ENCODE assay signal across 9 cellular contexts in genomic region chr12:101743724-101744472, GRCh38. TPM values are rescaled to one million over a fixed set of nuclear protein-coding genes. Genes with fewer than 3 reads are reported as not detected.
DNase-seq lines count a peak whose midpoint lies in the region; ATAC-seq, FAIRE-seq and TF ChIP-seq lines count a peak whose summit lies in the region.
"Had no signal": no experiment of that assay in that cellular context is flagged by ENCODE, and none has a peak within 500 bp of the region (broad histone marks: within the 10 kb centered on the region; RNA-seq: fewer than 3 reads in every experiment).

No MANE protein-coding gene starts in this region.

- peak in 2 of 3 experiments; percentile 8 to 23; a peak in 2 of 6 replicates for TF ChIP-seq CTCF in GM12878 (IDR thresholded peaks at IDR 0.05 in 2 of 3, conservative IDR thresholded peaks at IDR 0.05 in 1 of 3; ENCODE audit: control insufficient read depth in 2 of 3, extremely low read depth in 1 of 3, insufficient read depth in 1 of 3, low read depth in 3 of 3, low read length in 3 of 3)

- no peaks in the 10 kb centered on the region for H3K27me3 ChIP-seq in CD4-positive, alpha-beta memory T cell (ENCODE audit: insufficient read depth, low read length)
- no peaks in the 10 kb centered on the region for H3K27me3 ChIP-seq in GM12878 (replicated peaks in 1 of 2; ENCODE audit: control insufficient read depth in 2 of 2, insufficient read depth in 2 of 2, low read length in 1 of 2)

- H3K27ac ChIP-seq in CD4-positive, alpha-beta memory T cell (ENCODE audit: low read depth, low read length): no peak overlapping the region
- H3K27ac ChIP-seq in GM12878 (ENCODE audit: control insufficient read depth, insufficient read depth) (peak overlapping the region; percentile 85), caudate nucleus (ENCODE audit: low read depth, low read length) (no peak overlapping the region)

- no peaks in the 10 kb centered on the region for H3K79me2 ChIP-seq in GM12878 (ENCODE audit: control insufficient read depth, insufficient read depth, low read length)

- peak; percentile 78 to 90; a peak in 3 of 4 replicates for TF ChIP-seq EP300 in GM12878 (IDR thresholded peaks at IDR 0.05; ENCODE audit: borderline replicate concordance in 1 of 2, control insufficient read depth in 1 of 2, low read depth in 2 of 2, low read length in 2 of 2)

- peak overlapping the region; percentile 51 for H3K9ac ChIP-seq in GM12878 (ENCODE audit: control insufficient read depth, insufficient read depth, low read length)

- peak overlapping the region in 5 of 7 donors; percentile 15 to 70 (median 58) for H3K27ac Mint-ChIP-seq in CD4-positive, alpha-beta memory T cell

- no peaks in the 10 kb centered on the region for H3K27me3 Mint-ChIP-seq in CD4-positive, alpha-beta memory T cell

- CTCF ChIA-PET in CD4-positive, alpha-beta memory T cell (lab: Charles Lee; ENCODE audit: partially characterized antibody): no interaction called here
- CTCF ChIA-PET in GM12878 (lab: Yijun Ruan, JAX): interaction anchor here (0.6 to 1.1 kb wide), 2 partner anchors 18 to 30 kb away, joined by 3 to 4 read pairs; no protein-coding TSS in a partner anchor

- SMC1A ChIA-PET in GM12878 (lab: Charles Lee; ENCODE audit: uncharacterized antibody, unreplicated experiment): interaction anchor here (0.6 to 1.4 kb wide), 7 partner anchors 10 to 329 kb away, joined by 3 to 5 read pairs (median 4); no protein-coding TSS in a partner anchor

- 0 out of 2 replicates have a peak, but pooled peaks have one; percentile 35 for TF ChIP-seq POLR2A in GM12878 (IDR thresholded peaks at IDR 0.05; ENCODE audit: low read depth, low read length)

- H3K9me3 ChIP-seq in CD4-positive, alpha-beta memory T cell (ENCODE audit: control insufficient read depth in 1 of 2, low read length in 2 of 2): no peaks in the 10 kb centered on the region
- H3K9me3 ChIP-seq in GM12878 (replicated peaks; ENCODE audit: control insufficient read depth, insufficient read depth, low read length): no peaks in the 10 kb centered on the region

- intact Hi-C loops in CD4-positive, alpha-beta memory T cell (cut with micrococcal nuclease): no loop called here
- intact Hi-C loops in GM12878 (cut with micrococcal nuclease; ENCODE audit: unreplicated experiment): no loop called here

- WGBS in GM12878 (ENCODE audit: insufficient coverage, insufficient replicate concordance, low lambda C conversion rate, missing lambda C conversion rate): 19% methylated on average over 10 of the region's 10 CpGs

- H3K9me3 Mint-ChIP-seq in CD4-positive, alpha-beta memory T cell: no peaks in the 10 kb centered on the region

- peaks cover 13% of the 10 kb centered on the region for H3K36me3 ChIP-seq in CD4-positive, alpha-beta memory T cell (ENCODE audit: insufficient read depth, low read length)
- H3K36me3 ChIP-seq in GM12878 (ENCODE audit: control insufficient read depth in 2 of 2, insufficient read depth in 2 of 2, low read length in 1 of 2): peaks cover 2 to 13% of the 10 kb centered on the region in 2 experiments

- TF ChIP-seq RAD21 in GM12878 (IDR thresholded peaks at IDR 0.05; ENCODE audit: insufficient read depth, low read depth, low read length): peak; percentile 56

- H3K4me2 ChIP-seq in GM12878 (ENCODE audit: control insufficient read depth, insufficient read depth): peak overlapping the region; percentile 59

- in situ Hi-C loops in GM12878 (cut with MboI): no loop called here

- H3K4me1 ChIP-seq in CD4-positive, alpha-beta memory T cell (ENCODE audit: insufficient read depth, low read length): no peaks in the 10 kb centered on the region
- H3K4me1 ChIP-seq in GM12878 (ENCODE audit: control insufficient read depth, insufficient read depth, low read length): peaks cover 17% of the 10 kb centered on the region

- peak; percentile 75 for FAIRE-seq in GM12878 (lab: Jason Lieb, UNC)

- H2AFZ ChIP-seq in GM12878 (ENCODE audit: control insufficient read depth, low read depth, low read length): peak overlapping the region; percentile 62

- H3K4me1 Mint-ChIP-seq in CD4-positive, alpha-beta memory T cell: peaks cover 0 to 10% (median 5%) of the 10 kb centered on the region in 4 donors

- no peaks in the 10 kb centered on the region for H4K20me1 ChIP-seq in GM12878 (ENCODE audit: control insufficient read depth, insufficient read depth)

- RAD21 ChIA-PET in GM12878 (lab: Charles Lee; ENCODE audit: unreplicated experiment): interaction anchor here (1.0 to 1.4 kb wide), 4 partner anchors 11 to 109 kb away, joined by 3 to 5 read pairs (median 3); no protein-coding TSS in a partner anchor

- no peak overlapping the region for H3K4me3 Mint-ChIP-seq in CD4-positive, alpha-beta memory T cell

- no peak overlapping the region for H3K4me3 ChIP-seq in CD4-positive, alpha-beta memory T cell (ENCODE audit: low read length in 2 of 2)
- H3K4me3 ChIP-seq in GM12878: no peak overlapping the region

- peak; percentile 86 for ATAC-seq in HG03045 (IDR thresholded peaks at IDR 0.05; ENCODE audit: unreplicated experiment)
- peak; percentile 97 for ATAC-seq in GM12878

- peaks cover 34 to 41% of the 10 kb centered on the region in 2 donors for H3K36me3 Mint-ChIP-seq in CD4-positive, alpha-beta memory T cell

- POLR2A ChIA-PET in CD4-positive, alpha-beta memory T cell (lab: Charles Lee; ENCODE audit: partially characterized antibody): no interaction called here
- POLR2A ChIA-PET in GM12878 (lab: Charles Lee): interaction anchor here (0.5 kb wide), 1 partner anchor 21 kb away, joined by 3 read pairs; no protein-coding TSS in a partner anchor

- TSS peak; percentile 89 for BruUV-seq in GM12878 (replicated peaks; lab: Mats Ljungman, UMichigan)

- DNase-seq in CD4-positive, alpha-beta memory T cell: no peak
- DNase-seq in GM19238 (ENCODE audit: insufficient read length, low spot score): peak; percentile 7
- peak; percentile 67 for DNase-seq in GM12878 (ENCODE audit: low read depth, low spot score)
- DNase-seq in caudate nucleus (lab: John Stamatoyannopoulos, UW): no peak
- DNase-seq in NCI-H2196 treated with DMSO at 0.1 percent for 48 hours (lab: John Stamatoyannopoulos, UW; ENCODE audit: unreplicated experiment): no peak
- DNase-seq in HK-2 (ENCODE audit: unreplicated experiment): no peak
- no peak for DNase-seq in hippocampal formation (lab: John Stamatoyannopoulos, UW)
- DNase-seq: stimulated activated naive CD4-positive, alpha-beta T cell treated with Interleukin-2 at 50 U/mL for 16 hours had no signal

TF ChIP-seq in GM12878, 131 proteins besides CTCF, POLR2A, EP300 and RAD21 (continues in another document):
- TF ChIP-seq RCOR1 (conservative IDR thresholded peaks at IDR 0.05; ENCODE audit: low read depth, low read length) (no peak), PAX8 (IDR thresholded peaks at IDR 0.05) (no peak), NBN (IDR thresholded peaks at IDR 0.05) (peak; percentile 39; the same call in 1 of the 2 replicates), IKZF1 (conservative IDR thresholded peaks at IDR 0.05) (0 out of 2 replicates have a peak, but pooled peaks have one; percentile 20), SMARCA5 (IDR thresholded peaks at IDR 0.05) (no peak), RFX5 (IDR thresholded peaks at IDR 0.05; ENCODE audit: low read depth, low read length) (no peak)

RNA-seq across cellular contexts. Expression of gene SYCP3, which starts 4.6 kb away (rescaled TPM):
- total RNA-seq in CD4-positive, alpha-beta memory T cell: under 1 TPM; 0.23 to 0.28 TPM
- polyA plus RNA-seq in CD4-positive, alpha-beta memory T cell: under 1 TPM in 1 of 2 donors, not detected in 1; 0.15 TPM
- total RNA-seq in GM12878 (2013; cell fraction: nucleolus; rRNA removed): 0.24 and 0.33 TPM in 2 replicates
- total RNA-seq in GM12878 (2014; rRNA removed) (0.17 and 0.54 TPM in 2 replicates), GM12878 (2014; rRNA removed; fragmentation: Illumina TruSeq; extraction: Trizol) (0.32 and 0.45 TPM in 2 replicates), GM12878 (2021) (0.05 and 0.28 TPM in 2 replicates)
- 0.34 TPM for polyA plus RNA-seq in GM12878 (2011; ENCODE audit: low read depth)
- polyA plus RNA-seq in GM12878 (2011; rRNA removed) (0.12 and 0.42 TPM in 2 replicates), GM12878 (2014; fragmentation: Illumina TruSeq; extraction: Trizol) (0.15 TPM in 1 of 2 replicates, not detected in the other), GM12878 (2014; fragmentation: Nextera tagmentation; extraction: Ambion mirVana) (under 1 TPM; 0.55 to 0.58 TPM), GM12878 (2014; rRNA removed) (0.13 and 0.24 TPM in 2 replicates), GM12878 (2016; fragmentation: Nextera tagmentation; extraction: Ambion mirVana) (under 1 TPM; 0.08 to 0.25 TPM)
- 0.03 TPM in 1 of 2 replicates, not detected in the other for polyA plus RNA-seq in GM12878 (2011; cell fraction: cytosol; rRNA removed)
- 0.42 and 0.46 TPM in 2 replicates for polyA plus RNA-seq in GM12878 (2011; cell fraction: nucleus; rRNA removed)
- 0.53 and 0.54 TPM in 2 replicates for polyA plus RNA-seq in GM12878 (2012)
- 0.31 and 0.37 TPM in 2 replicates for polyA minus RNA-seq in GM12878 (2011; rRNA and poly(A)+ RNA removed)
- not detected in 2 replicates for polyA minus RNA-seq in GM12878 (2011; cell fraction: cytosol; rRNA and poly(A)+ RNA removed)
- polyA minus RNA-seq in GM12878 (2011; cell fraction: nucleus; rRNA and poly(A)+ RNA removed): 0.29 and 0.60 TPM in 2 replicates

RNA-seq across cellular contexts. Expression of gene CHPT1, which starts 46.5 kb away (rescaled TPM):
- 10 to 100 TPM; 17.7 to 19.1 TPM for total RNA-seq in CD4-positive, alpha-beta memory T cell
- polyA plus RNA-seq in CD4-positive, alpha-beta memory T cell: 10 to 100 TPM; 12.6 to 24.3 TPM
- 5.9 and 11.6 TPM in 2 replicates for total RNA-seq in GM12878 (2013; cell fraction: nucleolus; rRNA removed)
- total RNA-seq in GM12878 (2014; rRNA removed): 6.8 and 8.4 TPM in 2 replicates
- total RNA-seq in GM12878 (2014; rRNA removed; fragmentation: Illumina TruSeq; extraction: Trizol): 3.6 and 4.1 TPM in 2 replicates
- 5.2 and 5.3 TPM in 2 replicates for total RNA-seq in GM12878 (2021)
- polyA plus RNA-seq in GM12878 (2011; ENCODE audit: low read depth): 4.5 TPM
- 4.3 and 4.9 TPM in 2 replicates for polyA plus RNA-seq in GM12878 (2011; rRNA removed)
- polyA plus RNA-seq in GM12878 (2011; cell fraction: cytosol; rRNA removed): 1.8 and 2.3 TPM in 2 replicates
- polyA plus RNA-seq in GM12878 (2011; cell fraction: nucleus; rRNA removed): 2.6 and 3.1 TPM in 2 replicates
- 8.0 and 10.0 TPM in 2 replicates for polyA plus RNA-seq in GM12878 (2012)
- 2.7 and 3.4 TPM in 2 replicates for polyA plus RNA-seq in GM12878 (2014; fragmentation: Illumina TruSeq; extraction: Trizol)
- polyA plus RNA-seq in GM12878 (2014; fragmentation: Nextera tagmentation; extraction: Ambion mirVana): 1 to 10 TPM in 1 of 2 experiments, under 1 TPM in 1; 0.85 to 1.7 TPM
- 4.3 and 4.5 TPM in 2 replicates for polyA plus RNA-seq in GM12878 (2014; rRNA removed)
- polyA plus RNA-seq in GM12878 (2016; fragmentation: Nextera tagmentation; extraction: Ambion mirVana): 10 to 100 TPM in 1 of 2 experiments, 1 to 10 TPM in 1; 1.5 to 10.2 TPM
- 1.2 and 2.4 TPM in 2 replicates for polyA minus RNA-seq in GM12878 (2011; rRNA and poly(A)+ RNA removed)
- polyA minus RNA-seq in GM12878 (2011; cell fraction: cytosol; rRNA and poly(A)+ RNA removed): 0.94 and 3.0 TPM in 2 replicates
- polyA minus RNA-seq in GM12878 (2011; cell fraction: nucleus; rRNA and poly(A)+ RNA removed): 4.6 and 7.3 TPM in 2 replicates

Comparison
In these comparisons a context has a peak if more than half of its experiments do, and no peak if none do; other contexts are left out.
1. DNase-seq: peak in GM19238 (single experiment) and GM12878 (single experiment); none in CD4-positive, alpha-beta memory T cell (0 of 5), caudate nucleus (0 of 61), NCI-H2196 treated with DMSO at 0.1 percent for 48 hours (single experiment), HK-2 (single experiment) and hippocampal formation (0 of 2).